In the genomic region with DNA sequence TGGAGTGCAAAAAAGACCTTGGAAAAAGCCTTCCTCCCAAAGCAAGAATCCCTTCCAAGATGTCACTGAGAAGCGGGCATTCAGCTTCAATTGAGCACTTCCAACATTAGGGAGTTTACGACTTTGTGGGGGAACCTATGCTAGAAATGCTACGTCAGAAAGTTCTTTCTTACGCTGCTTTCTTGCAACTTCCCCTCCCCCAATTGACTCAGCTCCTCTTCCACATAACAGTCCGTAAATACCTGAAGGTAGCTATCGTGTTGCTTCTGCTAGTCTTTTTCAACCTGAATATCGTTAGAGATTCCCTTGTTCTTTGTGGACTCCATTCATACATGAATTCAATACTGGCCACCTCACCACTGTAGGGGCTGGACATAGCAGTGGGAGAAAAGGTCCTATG, we compare ENCODE assay signal across 24 cellular contexts. TPM values are rescaled to one million over a fixed set of nuclear protein-coding genes. Genes with fewer than 3 reads are reported as not detected.
"Had no signal": no experiment of that assay in that cellular context is flagged by ENCODE, and none has a peak within 500 bp of the region (broad histone marks: within the 10 kb centered on the region; RNA-seq: fewer than 3 reads in every experiment).

No MANE protein-coding gene starts in this region.

- H3K36me3 ChIP-seq: Peyer's patch, SJSA1 had no signal

- H3K9me3 ChIP-seq: Peyer's patch, SJSA1 had no signal

- H2AFZ ChIP-seq: PC-9 had no signal

- DNase-seq: KBM-7, MV-4-11, NCI-H1048, NCI-H1105, NCI-H1417, NCI-H1436 treated with DMSO at 0.1 percent for 48 hours, NCI-H1694, NCI-H187 treated with DMSO at 0.1 percent for 48 hours, NCI-H2029 treated with DMSO at 0.1 percent for 48 hours, NCI-H2107, NCI-H2227 treated with DMSO at 0.1 percent for 48 hours, NCI-H524, NCI-H526 treated with DMSO at 0.1 percent for 48 hours, NCI-H748 treated with DMSO at 0.1 percent for 48 hours, PC-9, Peyer's patch, Right ventricle myocardium superior, RPMI8226, SIG-M5 had no signal

- H3K4me1 ChIP-seq: Peyer's patch had no signal

- H3K4me2 ChIP-seq: PC-9 had no signal

- H3K4me3 ChIP-seq: PC-9, Peyer's patch, SJSA1, SK-N-MC had no signal

- H3K27ac ChIP-seq: PC-9, Peyer's patch, SJSA1, SK-N-MC had no signal

- H3K27me3 ChIP-seq: Peyer's patch, SJSA1 had no signal

RNA-seq across cellular contexts. Expression of gene VSIG10L2, which starts 47.0 kb away (rescaled TPM):
- total RNA-seq: LHCN-M2, MCF 10A, OCI-LY7, PC-9, Peyer's patch, SJSA1 had no signal
